8 cellular contexts compared by ENCODE assay signal in the genomic region with DNA sequence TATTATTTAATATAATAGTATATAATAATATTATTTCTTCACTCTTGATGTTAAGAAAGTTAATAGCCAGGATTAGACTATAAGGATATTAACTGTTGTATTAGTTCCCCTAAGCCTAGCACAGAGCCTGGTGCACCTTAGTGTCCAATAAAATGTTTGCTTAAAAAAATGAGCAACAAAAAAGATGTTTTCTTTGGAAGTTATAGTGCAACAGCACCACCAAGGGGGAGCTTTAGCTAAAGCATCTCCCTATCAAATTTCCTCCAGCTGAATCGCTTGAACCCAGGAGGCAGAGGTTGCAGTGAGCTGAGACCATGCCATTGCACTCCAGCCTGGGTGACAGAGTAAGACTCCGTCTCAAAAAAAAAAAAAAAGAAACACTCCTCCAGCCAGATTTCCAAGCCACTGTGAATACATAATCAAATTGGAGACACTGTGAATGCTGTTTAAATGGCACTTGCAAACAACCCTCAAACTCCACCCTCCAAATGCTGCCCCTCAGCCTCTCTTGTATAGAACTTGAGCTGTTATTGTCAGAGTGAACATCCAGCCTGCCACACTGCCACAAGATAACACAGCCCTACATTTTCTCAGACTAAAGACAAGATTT.
DNase-seq lines count a peak whose midpoint lies in the region; ATAC-seq, FAIRE-seq and TF ChIP-seq lines count a peak whose summit lies in the region.
"Had no signal": no experiment of that assay in that cellular context is flagged by ENCODE, and none has a peak within 500 bp of the region (broad histone marks: within the 10 kb centered on the region; RNA-seq: fewer than 3 reads in every experiment).

No MANE protein-coding gene starts in this region.

- H3K36me3 Mint-ChIP-seq in astrocyte (ENCODE audit: low read depth, unreplicated experiment) = peaks cover 4% of the 10 kb centered on the region

- H2AFZ ChIP-seq in KMS-11 (ENCODE audit: low read depth) = no peak overlapping the region
- no peak overlapping the region for H2AFZ ChIP-seq in astrocyte (ENCODE audit: low read depth, low read length)

- H3K27ac ChIP-seq in KMS-11 = no peak overlapping the region
- no peak overlapping the region for H3K27ac ChIP-seq in astrocyte (ENCODE audit: low read depth, low read length)
- H3K27ac ChIP-seq in lower lobe of right lung = no peak overlapping the region

- H3K9me3 ChIP-seq in astrocyte (ENCODE audit: insufficient read depth, low read depth, low read length) (no peaks in the 10 kb centered on the region), lower lobe of right lung (no peaks in the 10 kb centered on the region)

- intact Hi-C loops in lower lobe of right lung (cut with DNase I) = no loop called here

- no peaks in the 10 kb centered on the region for H3K27me3 Mint-ChIP-seq in astrocyte (ENCODE audit: low read depth, unreplicated experiment)
- H3K27me3 Mint-ChIP-seq: T-cell had no signal

- FAIRE-seq in astrocyte (lab: Jason Lieb, UNC) = no peak

- no peak overlapping the region for H3K4me3 Mint-ChIP-seq in astrocyte (ENCODE audit: unreplicated experiment)
- H3K4me3 Mint-ChIP-seq: T-cell had no signal

- H3K27ac Mint-ChIP-seq in astrocyte (ENCODE audit: unreplicated experiment) = no peak overlapping the region
- H3K27ac Mint-ChIP-seq: T-cell had no signal

- H3K9me3 Mint-ChIP-seq in astrocyte (ENCODE audit: unreplicated experiment) = no peaks in the 10 kb centered on the region

- H3K36me3 ChIP-seq in KMS-11 (ENCODE audit: insufficient read depth) (no peaks in the 10 kb centered on the region), astrocyte (ENCODE audit: insufficient read depth, low read length) (no peaks in the 10 kb centered on the region), lower lobe of right lung (no peaks in the 10 kb centered on the region)

- H3K79me2 ChIP-seq in KMS-11 (ENCODE audit: insufficient read depth, low read depth) (no peaks in the 10 kb centered on the region), astrocyte (ENCODE audit: insufficient read depth, low read length) (no peaks in the 10 kb centered on the region)

- H4K20me1 ChIP-seq in KMS-11 (ENCODE audit: insufficient read depth) (no peaks in the 10 kb centered on the region), astrocyte (ENCODE audit: insufficient read depth, low read length) (no peaks in the 10 kb centered on the region)

- DNase-seq in EL = peak; percentile 40
- DNase-seq in astrocyte (ENCODE audit: low read depth) = no peak
- no peak for DNase-seq in lower lobe of right lung
- DNase-seq in stimulated activated naive CD8-positive, alpha-beta T cell treated with anti-CD3 and anti-CD28 coated beads, Interleukin-15, Interleukin-2, amounts not matched to agents 100 U/mL and 50 U/mL, for 24 hours = no peak
- no peak for DNase-seq in HuH-7.5 (ENCODE audit: low spot score)
- DNase-seq in HK-2 (ENCODE audit: unreplicated experiment) = no peak

- H3K4me1 ChIP-seq in KMS-11 (ENCODE audit: low read depth, poor library complexity, severe bottlenecking) (no peaks in the 10 kb centered on the region), astrocyte (ENCODE audit: insufficient read depth, low read length) (no peaks in the 10 kb centered on the region), lower lobe of right lung (no peaks in the 10 kb centered on the region)

- H3K4me3 ChIP-seq in KMS-11 (IDR thresholded peaks at IDR 0.05; ENCODE audit: insufficient read depth, low read depth, low read length) (no peak overlapping the region), astrocyte (ENCODE audit: insufficient read depth, low read depth, low read length) (no peak overlapping the region), lower lobe of right lung (no peak overlapping the region)

- no peaks in the 10 kb centered on the region for H3K27me3 ChIP-seq in KMS-11 (ENCODE audit: insufficient read depth, low read depth)
- H3K27me3 ChIP-seq in astrocyte (ENCODE audit: insufficient read depth, low read length) = no peaks in the 10 kb centered on the region
- no peaks in the 10 kb centered on the region for H3K27me3 ChIP-seq in lower lobe of right lung (ENCODE audit: low read depth)

- H3K4me2 ChIP-seq in KMS-11 (no peak overlapping the region), astrocyte (ENCODE audit: low read length) (no peak overlapping the region)

- H3K9ac ChIP-seq in KMS-11 (no peak overlapping the region), astrocyte (ENCODE audit: low read length) (no peak overlapping the region)

- peaks cover 9% of the 10 kb centered on the region for H3K4me1 Mint-ChIP-seq in astrocyte (ENCODE audit: low read depth, unreplicated experiment)
- H3K4me1 Mint-ChIP-seq: T-cell had no signal

- ATAC-seq in lower lobe of right lung = no peak
- no peak for ATAC-seq in stimulated activated naive CD8-positive, alpha-beta T cell treated with anti-CD3 and anti-CD28 coated beads, Interleukin-15, Interleukin-2, amounts not matched to agents 100 U/mL and 50 U/mL, for 24 hours
- ATAC-seq: T-cell had no signal

- TF ChIP-seq CTCF in KMS-11 (conservative IDR thresholded peaks at IDR 0.05; ENCODE audit: low read depth, low read length) = peak; percentile 76
- TF ChIP-seq CTCF in astrocyte (IDR thresholded peaks at IDR 0.05; ENCODE audit: insufficient read depth, low read depth, low read length) = peak; percentile 56
- TF ChIP-seq CTCF in lower lobe of right lung (IDR thresholded peaks at IDR 0.05) = peak; percentile 38
